ENCODE assay signal across 15 cellular contexts in the genomic region with DNA sequence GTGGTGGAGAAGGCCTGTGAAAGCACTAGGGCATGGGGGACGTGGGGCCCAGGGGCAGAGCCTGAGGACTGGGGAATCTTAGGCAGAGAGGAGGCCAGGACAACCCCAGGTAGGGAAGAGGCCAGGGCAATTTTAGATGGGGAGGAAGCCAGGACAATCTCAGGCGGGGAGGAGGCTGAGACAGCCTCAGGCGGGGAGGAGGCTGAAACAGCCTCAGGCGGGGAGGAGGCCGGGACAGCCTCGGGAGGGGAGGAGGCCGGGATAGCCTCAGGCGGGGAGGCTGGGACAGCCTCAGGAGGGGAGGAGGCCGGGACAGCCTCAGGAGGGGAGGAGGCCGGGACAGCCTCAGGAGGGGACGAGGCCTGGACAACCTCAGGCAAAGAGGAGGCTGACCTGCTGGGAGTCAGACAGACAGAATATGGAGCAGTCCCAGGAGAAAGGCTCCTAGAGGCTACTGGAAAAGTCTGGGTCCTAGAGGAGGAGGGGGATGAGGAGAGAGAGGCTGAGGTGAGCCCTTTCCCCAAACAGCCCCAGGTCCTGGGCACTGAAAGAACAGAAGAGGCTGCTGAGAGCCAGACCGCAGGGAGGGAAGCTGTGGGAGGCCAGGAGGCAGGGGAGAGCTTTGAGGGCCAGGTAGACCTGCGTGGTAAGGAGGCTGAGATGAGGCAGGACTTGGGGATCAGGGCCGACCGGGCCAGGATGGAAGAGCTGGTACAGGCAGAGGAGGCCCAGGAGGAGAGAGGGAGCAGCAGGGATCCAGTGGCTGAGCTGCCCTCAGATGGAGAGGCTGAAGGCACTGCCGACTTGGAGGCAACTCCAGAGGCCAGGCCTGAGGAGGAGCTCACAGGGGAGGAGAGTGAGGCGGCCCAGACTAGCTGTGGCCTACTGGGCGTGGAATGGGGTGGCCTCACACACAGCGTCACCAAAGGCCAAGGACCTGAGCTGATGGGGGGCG. TPM values are rescaled to one million over a fixed set of nuclear protein-coding genes. Genes with fewer than 3 reads are reported as not detected.
DNase-seq lines count a peak whose midpoint lies in the region; ATAC-seq and TF ChIP-seq lines count a peak whose summit lies in the region.
"Had no signal": no experiment of that assay in that cellular context is flagged by ENCODE, and none has a peak within 500 bp of the region (broad histone marks: within the 10 kb centered on the region; RNA-seq: fewer than 3 reads in every experiment).

No MANE protein-coding gene starts in this region.

- peaks cover 12% of the 10 kb centered on the region for H3K36me3 Mint-ChIP-seq in activated CD4-positive, alpha-beta T cell treated with anti-CD3 and anti-CD28 coated beads, Interleukin-2, amount 10 ng/mL, durations not matched to agents 24 days and 14 days (ENCODE audit: low read depth)
- H3K36me3 Mint-ChIP-seq in activated B cell treated with CpG ODN at 0.5 μM for 24 hours (ENCODE audit: low read depth), result peaks cover 7% of the 10 kb centered on the region
- no peaks in the 10 kb centered on the region for H3K36me3 Mint-ChIP-seq in stimulated activated memory B cell treated with anti-CD40 and anti-IgM and Interleukin-4, amounts not matched to agents 10 μg/mL and 1 μg/mL and 100 μg/mL, for 72 hours
- H3K36me3 Mint-ChIP-seq: WTC11 had no signal

- no peak for ATAC-seq in activated B cell treated with CpG ODN at 0.5 μM for 24 hours (ENCODE audit: low read depth)
- peak; percentile 16 for ATAC-seq in left colon
- no peak for ATAC-seq in stimulated activated memory B cell treated with anti-CD40 and anti-IgM and Interleukin-4, amounts not matched to agents 10 μg/mL and 1 μg/mL and 100 μg/mL, for 72 hours
- ATAC-seq in GM21737 (IDR thresholded peaks at IDR 0.05; ENCODE audit: unreplicated experiment), result no peak
- ATAC-seq: A549, foreskin keratinocyte, WTC11 had no signal

- H3K27me3 Mint-ChIP-seq in activated CD4-positive, alpha-beta T cell treated with anti-CD3 and anti-CD28 coated beads, Interleukin-2, amount 10 ng/mL, durations not matched to agents 24 days and 14 days, result no peaks in the 10 kb centered on the region
- no peaks in the 10 kb centered on the region for H3K27me3 Mint-ChIP-seq in activated B cell treated with CpG ODN at 0.5 μM for 24 hours
- H3K27me3 Mint-ChIP-seq in stimulated activated memory B cell treated with anti-CD40 and anti-IgM and Interleukin-4, amounts not matched to agents 10 μg/mL and 1 μg/mL and 100 μg/mL, for 72 hours, result no peaks in the 10 kb centered on the region

- H3K4me1 ChIP-seq in left ventricle myocardium inferior, result peaks cover 8% of the 10 kb centered on the region

- peak overlapping the region; percentile 98 for H3K27ac Mint-ChIP-seq in activated CD4-positive, alpha-beta T cell treated with anti-CD3 and anti-CD28 coated beads, Interleukin-2, amount 10 ng/mL, durations not matched to agents 24 days and 14 days
- H3K27ac Mint-ChIP-seq in activated B cell treated with CpG ODN at 0.5 μM for 24 hours, result peak overlapping the region; percentile 89
- H3K27ac Mint-ChIP-seq in stimulated activated memory B cell treated with anti-CD40 and anti-IgM and Interleukin-4, amounts not matched to agents 10 μg/mL and 1 μg/mL and 100 μg/mL, for 72 hours, result peak overlapping the region; percentile 100
- H3K27ac Mint-ChIP-seq: WTC11 had no signal

- H3K4me1 Mint-ChIP-seq in activated CD4-positive, alpha-beta T cell treated with anti-CD3 and anti-CD28 coated beads, Interleukin-2, amount 10 ng/mL, durations not matched to agents 24 days and 14 days, result peaks cover 56% of the 10 kb centered on the region
- H3K4me1 Mint-ChIP-seq in activated B cell treated with CpG ODN at 0.5 μM for 24 hours, result peaks cover 52% of the 10 kb centered on the region
- H3K4me1 Mint-ChIP-seq in stimulated activated memory B cell treated with anti-CD40 and anti-IgM and Interleukin-4, amounts not matched to agents 10 μg/mL and 1 μg/mL and 100 μg/mL, for 72 hours, result peaks cover 54% of the 10 kb centered on the region
- H3K4me1 Mint-ChIP-seq: WTC11 had no signal

- H3K4me3 ChIP-seq in left ventricle myocardium inferior, result no peak overlapping the region
- H3K4me3 ChIP-seq: A549 had no signal

- POLR2A ChIA-PET in activated B cell treated with CpG ODN at 0.5 μM for 24 hours (lab: Charles Lee), result interaction anchor here (0.6 kb wide), 1 partner anchor 10 kb away, joined by 8 read pairs; no protein-coding TSS in a partner anchor

- intact Hi-C loops in activated CD4-positive, alpha-beta T cell treated with anti-CD3 and anti-CD28 coated beads, Interleukin-2, amount 10 ng/mL, durations not matched to agents 24 days and 14 days (cut with micrococcal nuclease), result no loop called here
- intact Hi-C loops in activated B cell treated with CpG ODN at 0.5 μM for 24 hours (cut with micrococcal nuclease), result no loop called here
- intact Hi-C loops in left colon (cut with DNase I, micrococcal nuclease), result no loop called here
- intact Hi-C loops in left ventricle myocardium inferior (cut with micrococcal nuclease), result loop anchor here (10.0 kb wide), 1 partner anchor 59 kb away; the partner anchor contains the start of gene SGF29

- H3K9me3 ChIP-seq in left ventricle myocardium inferior (replicated peaks), result no peaks in the 10 kb centered on the region
- H3K9me3 ChIP-seq: A549, tibial nerve had no signal

- CTCF ChIA-PET in activated B cell treated with CpG ODN at 0.5 μM for 24 hours (lab: Charles Lee), result no interaction called here

- peak overlapping the region; percentile 97 for H3K4me3 Mint-ChIP-seq in activated CD4-positive, alpha-beta T cell treated with anti-CD3 and anti-CD28 coated beads, Interleukin-2, amount 10 ng/mL, durations not matched to agents 24 days and 14 days
- no peak overlapping the region for H3K4me3 Mint-ChIP-seq in activated B cell treated with CpG ODN at 0.5 μM for 24 hours
- H3K4me3 Mint-ChIP-seq in stimulated activated memory B cell treated with anti-CD40 and anti-IgM and Interleukin-4, amounts not matched to agents 10 μg/mL and 1 μg/mL and 100 μg/mL, for 72 hours, result no peak overlapping the region
- H3K4me3 Mint-ChIP-seq: WTC11 had no signal

- peaks cover 20% of the 10 kb centered on the region for H3K27me3 ChIP-seq in left ventricle myocardium inferior (ENCODE audit: low read depth)
- H3K27me3 ChIP-seq: foreskin keratinocyte, tibial nerve had no signal

- no peak overlapping the region for H3K27ac ChIP-seq in left ventricle myocardium inferior (replicated peaks)
- H3K27ac ChIP-seq: foreskin keratinocyte had no signal

- DNase-seq in activated CD4-positive, alpha-beta T cell treated with anti-CD3 and anti-CD28 coated beads, Interleukin-2, amount 10 ng/mL, durations not matched to agents 24 days and 14 days, result peak; percentile 59
- no peak for DNase-seq in activated CD4-positive, alpha-beta T cell treated with anti-CD3 and anti-CD28 coated beads, Interleukin-2, amount 50 U/mL, for 4 hours
- DNase-seq in activated B cell treated with CpG ODN at 0.5 μM for 24 hours (no peak), left colon (no peak), left ventricle myocardium inferior (no peak), SHP77 treated with DMSO at 0.1 percent for 48 hours (lab: John Stamatoyannopoulos, UW) (no peak)
- DNase-seq: foreskin keratinocyte, Karpas-422, NCI-H187 treated with DMSO at 0.1 percent for 48 hours, NCI-H82 had no signal

- no peaks in the 10 kb centered on the region for H3K36me3 ChIP-seq in left ventricle myocardium inferior
- H3K36me3 ChIP-seq: tibial nerve had no signal

- H3K9me3 Mint-ChIP-seq in activated CD4-positive, alpha-beta T cell treated with anti-CD3 and anti-CD28 coated beads, Interleukin-2, amount 10 ng/mL, durations not matched to agents 24 days and 14 days, result no peaks in the 10 kb centered on the region
- no peaks in the 10 kb centered on the region for H3K9me3 Mint-ChIP-seq in activated B cell treated with CpG ODN at 0.5 μM for 24 hours
- no peaks in the 10 kb centered on the region for H3K9me3 Mint-ChIP-seq in stimulated activated memory B cell treated with anti-CD40 and anti-IgM and Interleukin-4, amounts not matched to agents 10 μg/mL and 1 μg/mL and 100 μg/mL, for 72 hours
- H3K9me3 Mint-ChIP-seq: WTC11 had no signal

- no peak for TF ChIP-seq CTCF in activated B cell treated with CpG ODN at 0.5 μM for 24 hours (IDR thresholded peaks at IDR 0.05)
- no peak for TF ChIP-seq CTCF in left ventricle myocardium inferior (IDR thresholded peaks at IDR 0.05; ENCODE audit: borderline replicate concordance)

RNA-seq across cellular contexts. Expression of gene APOBR, which starts 1.6 kb away (rescaled TPM):
- total RNA-seq in activated CD4-positive, alpha-beta T cell treated with anti-CD3 and anti-CD28 coated beads, Interleukin-2, amount 10 ng/mL, durations not matched to agents 24 days and 14 days, result 4.0 and 4.1 TPM in 2 replicates
- total RNA-seq in activated B cell treated with CpG ODN at 0.5 μM for 24 hours (2.9 and 3.2 TPM in 2 replicates), left colon (10 to 100 TPM; 49.8 to 96.0 TPM), left ventricle myocardium inferior (0.38 TPM)
- total RNA-seq: foreskin keratinocyte, WTC11 had no signal

RNA-seq across cellular contexts. Expression of gene CLN3, which starts 4.2 kb away (rescaled TPM):
- total RNA-seq in activated CD4-positive, alpha-beta T cell treated with anti-CD3 and anti-CD28 coated beads, Interleukin-2, amount 10 ng/mL, durations not matched to agents 24 days and 14 days, result 26.1 and 27.7 TPM in 2 replicates
- total RNA-seq in activated B cell treated with CpG ODN at 0.5 μM for 24 hours (27.9 and 32.0 TPM in 2 replicates), left colon (100 to 1,000 TPM in 1 of 2 donors, 10 to 100 TPM in 1; 84.0 to 142 TPM), left ventricle myocardium inferior (13.6 TPM)

RNA-seq across cellular contexts. Expression of gene IL27, which starts 10.6 kb away (rescaled TPM):
- total RNA-seq in activated CD4-positive, alpha-beta T cell treated with anti-CD3 and anti-CD28 coated beads, Interleukin-2, amount 10 ng/mL, durations not matched to agents 24 days and 14 days, result not detected in 2 replicates
- total RNA-seq in activated B cell treated with CpG ODN at 0.5 μM for 24 hours, result not detected in 2 replicates
- not detected for total RNA-seq in left colon
- total RNA-seq in left ventricle myocardium inferior, result not detected
- total RNA-seq: foreskin keratinocyte, tibial nerve, WTC11 had no signal

RNA-seq across cellular contexts. Expression of gene NPIPB7, which starts 23.9 kb away (rescaled TPM):
- total RNA-seq in activated CD4-positive, alpha-beta T cell treated with anti-CD3 and anti-CD28 coated beads, Interleukin-2, amount 10 ng/mL, durations not matched to agents 24 days and 14 days, result not detected in 2 replicates
- 0.34 TPM in 1 of 2 replicates, not detected in the other for total RNA-seq in activated B cell treated with CpG ODN at 0.5 μM for 24 hours
- total RNA-seq in left colon, result under 1 TPM in 1 of 2 donors, not detected in 1; 0.21 TPM
- total RNA-seq in left ventricle myocardium inferior, result not detected
- total RNA-seq: foreskin keratinocyte, tibial nerve had no signal

RNA-seq across cellular contexts. Expression of gene NUPR1, which starts 42.7 kb away (rescaled TPM):
- not detected in 2 replicates for total RNA-seq in activated CD4-positive, alpha-beta T cell treated with anti-CD3 and anti-CD28 coated beads, Interleukin-2, amount 10 ng/mL, durations not matched to agents 24 days and 14 days
- not detected in 2 replicates for total RNA-seq in activated B cell treated with CpG ODN at 0.5 μM for 24 hours
- 100 to 1,000 TPM in 1 of 2 donors, 10 to 100 TPM in 1; 52.2 to 106 TPM for total RNA-seq in left colon
- total RNA-seq in left ventricle myocardium inferior, result 33.1 TPM
